1 cellular context compared by ENCODE assay signal in genomic region chr17:49677933-49678847, GRCh38.
A peak's percentile ranks its signal among the peaks of the same experiment; 100 is the strongest.
TF ChIP-seq lines count a peak whose summit lies in the region.

Gene SPOP, minus strand, starts transcription at chr17:49678097. Its CDS starts 55,287 bp downstream, at chr17:49622810.

TF ChIP-seq in HepG2, 621 proteins besides CTCF, POLR2A, EP300 and RAD21 (continued from another document and continues in another):
- TF ChIP-seq ZNF296 (CRISPR knock-in tag; conservative IDR thresholded peaks at IDR 0.05) (peak; percentile 85; the same call in 1 of the 2 replicates), PRPF4 (IDR thresholded peaks at IDR 0.05; ENCODE audit: low read depth, low read length, poor library complexity, severe bottlenecking) (no peak), ZKSCAN8 (CRISPR knock-in tag; IDR thresholded peaks at IDR 0.05; ENCODE audit: borderline replicate concordance) (peak; percentile 83), SIX1 (CRISPR knock-in tag; IDR thresholded peaks at IDR 0.05; ENCODE audit: borderline replicate concordance) (peak; percentile 77; the same call in 1 of the 2 replicates), ZBTB37 (CRISPR knock-in tag; IDR thresholded peaks at IDR 0.05) (no peak), PITX1 (CRISPR knock-in tag; IDR thresholded peaks at IDR 0.05) (peak; percentile 87), IRF1 (CRISPR knock-in tag; IDR thresholded peaks at IDR 0.05; ENCODE audit: low read depth) (peak; percentile 97), ZBTB4 (CRISPR knock-in tag; IDR thresholded peaks at IDR 0.05; ENCODE audit: borderline replicate concordance) (peak; percentile 96; the same call in 1 of the 2 replicates), ZNF280D (CRISPR knock-in tag; IDR thresholded peaks at IDR 0.05) (peak; percentile 99), KIAA2018 (CRISPR knock-in tag; IDR thresholded peaks at IDR 0.05; ENCODE audit: borderline replicate concordance) (no peak), ZNF260 (CRISPR knock-in tag; IDR thresholded peaks at IDR 0.05; ENCODE audit: borderline replicate concordance, low read depth) (peak; percentile 89; the same call in 1 of the 2 replicates), NFYC (CRISPR knock-in tag; IDR thresholded peaks at IDR 0.05) (peak; percentile 70), SSRP1 (CRISPR knock-in tag; IDR thresholded peaks at IDR 0.05) (0 out of 2 replicates have a peak, but pooled peaks have one; percentile 35), FOXC1 (CRISPR knock-in tag; IDR thresholded peaks at IDR 0.05; ENCODE audit: borderline replicate concordance) (peak; percentile 100), NR0B2 (CRISPR knock-in tag; IDR thresholded peaks at IDR 0.05) (peak; percentile 97), ZNF512 (CRISPR knock-in tag; IDR thresholded peaks at IDR 0.05) (peak; percentile 29; the same call in 1 of the 2 replicates), KDM5A (IDR thresholded peaks at IDR 0.05; ENCODE audit: borderline replicate concordance, low read length) (no peak), ZNF672 (CRISPR knock-in tag; IDR thresholded peaks at IDR 0.05) (no peak; the same call in 1 of the 2 replicates), ZKSCAN1 (IDR thresholded peaks at IDR 0.05; ENCODE audit: low read length) (no peak), NRL (CRISPR knock-in tag; IDR thresholded peaks at IDR 0.05; ENCODE audit: borderline replicate concordance) (peak; percentile 93), DPF2 (CRISPR knock-in tag; IDR thresholded peaks at IDR 0.05; ENCODE audit: borderline replicate concordance, low read depth) (no peak), ZNF607 (CRISPR knock-in tag; IDR thresholded peaks at IDR 0.05; ENCODE audit: borderline replicate concordance) (peak; percentile 99), BRCA1 (CRISPR knock-in tag; IDR thresholded peaks at IDR 0.05) (peak; percentile 92; the same call in 1 of the 2 replicates), KAT7 (CRISPR knock-in tag; IDR thresholded peaks at IDR 0.05; ENCODE audit: borderline replicate concordance) (0 out of 2 replicates have a peak, but pooled peaks have one; percentile 57), PHF8 (CRISPR knock-in tag; IDR thresholded peaks at IDR 0.05) (peak; percentile 76), JDP2 (CRISPR knock-in tag; IDR thresholded peaks at IDR 0.05; ENCODE audit: borderline replicate concordance) (peak; percentile 82), ZHX1 (CRISPR knock-in tag; IDR thresholded peaks at IDR 0.05; ENCODE audit: low read depth) (peak; percentile 92), ZBTB42 (CRISPR knock-in tag; IDR thresholded peaks at IDR 0.05) (0 out of 2 replicates have a peak, but pooled peaks have one; percentile 88), AGO1 (IDR thresholded peaks at IDR 0.05; ENCODE audit: low read depth, low read length, poor library complexity, severe bottlenecking) (peak; percentile 14), HMG20B (CRISPR knock-in tag; conservative IDR thresholded peaks at IDR 0.05) (peak; percentile 27; the same call in 1 of the 2 replicates), ZNF543 (CRISPR knock-in tag; IDR thresholded peaks at IDR 0.05) (peak; percentile 97), TEAD2 (CRISPR knock-in tag; IDR thresholded peaks at IDR 0.05) (no peak; the same call in 1 of the 2 replicates), ZBTB21 (CRISPR knock-in tag; IDR thresholded peaks at IDR 0.05) (no peak), ZNF709 (CRISPR knock-in tag; IDR thresholded peaks at IDR 0.05) (peak; percentile 99), SALL2 (CRISPR knock-in tag; IDR thresholded peaks at IDR 0.05) (peak; percentile 88), ZNF343 (CRISPR knock-in tag; IDR thresholded peaks at IDR 0.05) (peak; percentile 95; the same call in 1 of the 2 replicates), ZNF569 (CRISPR knock-in tag; IDR thresholded peaks at IDR 0.05; ENCODE audit: borderline replicate concordance) (peak; percentile 99; the same call in 1 of the 2 replicates)
